ENCODE assay signal across 10 cellular contexts in genomic region chr17:35890774-35891155, GRCh38. TPM values are rescaled to one million over a fixed set of nuclear protein-coding genes. Genes with fewer than 3 reads are reported as not detected.
A peak's percentile ranks its signal among the peaks of the same experiment; 100 is the strongest.
DNase-seq lines count a peak whose midpoint lies in the region; ATAC-seq and TF ChIP-seq lines count a peak whose summit lies in the region.
"Had no signal": no experiment of that assay in that cellular context is flagged by ENCODE, and none has a peak within 500 bp of the region (broad histone marks: within the 10 kb centered on the region; RNA-seq: fewer than 3 reads in every experiment).

No MANE protein-coding gene starts in this region.

- H3K4me1 Mint-ChIP-seq in central memory CD8-positive, alpha-beta T cell: peaks cover 72% of the 10 kb centered on the region
- H3K4me1 Mint-ChIP-seq in progenitor cell of endocrine pancreas (ENCODE audit: low read depth): peaks cover 8% of the 10 kb centered on the region

- DNase-seq in stimulated activated CD4-positive, alpha-beta T cell treated with anti-CD3 and anti-CD28 coated beads, Interleukin-4, amount 100 ng/mL, for 24 hours: peak; percentile 17
- DNase-seq in stimulated activated CD4-positive, alpha-beta T cell treated with anti-CD3 and anti-CD28 coated beads, Interleukin-4, amount 100 ng/mL, for 1 hour: no peak
- DNase-seq in NCI-H774 (lab: John Stamatoyannopoulos, UW) (peak; percentile 43), ureter (ENCODE audit: low spot score) (peak; percentile 51), progenitor cell of endocrine pancreas (ENCODE audit: low spot score, unreplicated experiment) (no peak), suprapubic skin (ENCODE audit: low spot score in 2 of 2) (no peak)
- DNase-seq in central memory CD8-positive, alpha-beta T cell (ENCODE audit: low spot score in 2 of 2): peak; percentile 57 to 78

- no peak for TF ChIP-seq POLR2A in suprapubic skin (IDR thresholded peaks at IDR 0.05)

- H3K36me3 Mint-ChIP-seq in central memory CD8-positive, alpha-beta T cell (ENCODE audit: insufficient read depth): peaks cover 6% of the 10 kb centered on the region
- H3K36me3 Mint-ChIP-seq in progenitor cell of endocrine pancreas (ENCODE audit: insufficient read depth): no peaks in the 10 kb centered on the region
- H3K36me3 Mint-ChIP-seq: memory B cell had no signal

- peaks cover 8% of the 10 kb centered on the region for H3K4me1 ChIP-seq in suprapubic skin

- TF ChIP-seq CTCF in progenitor cell of endocrine pancreas (IDR thresholded peaks at IDR 0.05; ENCODE audit: unreplicated experiment) (no peak), suprapubic skin (IDR thresholded peaks at IDR 0.05) (no peak)

- no peaks in the 10 kb centered on the region for H3K36me3 ChIP-seq in suprapubic skin

- H3K27me3 ChIP-seq in suprapubic skin: no peaks in the 10 kb centered on the region

- H3K9me3 Mint-ChIP-seq in central memory CD8-positive, alpha-beta T cell: no peaks in the 10 kb centered on the region
- H3K9me3 Mint-ChIP-seq in progenitor cell of endocrine pancreas (ENCODE audit: low read depth): no peaks in the 10 kb centered on the region
- H3K9me3 Mint-ChIP-seq: memory B cell had no signal

- H3K27ac Mint-ChIP-seq in central memory CD8-positive, alpha-beta T cell (ENCODE audit: low read depth): peak overlapping the region; percentile 53
- H3K27ac Mint-ChIP-seq in progenitor cell of endocrine pancreas: no peak overlapping the region
- H3K27ac Mint-ChIP-seq: memory B cell had no signal

- H3K27me3 Mint-ChIP-seq in central memory CD8-positive, alpha-beta T cell: no peaks in the 10 kb centered on the region
- H3K27me3 Mint-ChIP-seq in progenitor cell of endocrine pancreas: no peaks in the 10 kb centered on the region

- no peaks in the 10 kb centered on the region for H3K9me3 ChIP-seq in suprapubic skin

- no peak for TF ChIP-seq EP300 in suprapubic skin (IDR thresholded peaks at IDR 0.05)

- H3K4me3 ChIP-seq in suprapubic skin: no peak overlapping the region
- H3K4me3 ChIP-seq: PC-9 had no signal

- peak overlapping the region; percentile 16 for H3K4me3 Mint-ChIP-seq in central memory CD8-positive, alpha-beta T cell
- H3K4me3 Mint-ChIP-seq in progenitor cell of endocrine pancreas (ENCODE audit: low read depth): no peak overlapping the region
- H3K4me3 Mint-ChIP-seq: memory B cell had no signal

- WGBS in suprapubic skin: 38% methylated on average over 4 of the region's 4 CpGs

- no peak overlapping the region for H3K27ac ChIP-seq in suprapubic skin
- H3K27ac ChIP-seq: PC-9 had no signal

- peak; percentile 71 for ATAC-seq in central memory CD8-positive, alpha-beta T cell (replicated peaks; ENCODE audit: extremely low read depth, poor library complexity, severe bottlenecking)
- ATAC-seq in HG03571 (IDR thresholded peaks at IDR 0.05; ENCODE audit: unreplicated experiment): no peak

RNA-seq across cellular contexts. Expression of gene CCL5, which starts 10.6 kb away (rescaled TPM):
- 12.1 TPM for total RNA-seq in ureter
- total RNA-seq in progenitor cell of endocrine pancreas: not detected in 2 replicates
- 1 to 10 TPM in 2 of 4 donors, under 1 TPM in 1, not detected in 1; 0.79 to 2.3 (median 1.4) TPM for total RNA-seq in suprapubic skin
- total RNA-seq: PC-9 had no signal

RNA-seq across cellular contexts. Expression of gene HEATR9, which starts 22.1 kb away (rescaled TPM):
- 0.21 TPM for total RNA-seq in ureter
- not detected in 2 replicates for total RNA-seq in progenitor cell of endocrine pancreas
- total RNA-seq in suprapubic skin: not detected
- total RNA-seq: PC-9 had no signal

RNA-seq across cellular contexts. Expression of gene RDM1, which starts 39.8 kb away (rescaled TPM):
- 1.1 TPM for total RNA-seq in ureter
- 4.2 and 4.8 TPM in 2 replicates for total RNA-seq in progenitor cell of endocrine pancreas
- not detected for total RNA-seq in suprapubic skin

RNA-seq across cellular contexts. Expression of gene LYZL6, which starts 52.7 kb away (rescaled TPM):
- total RNA-seq in ureter (not detected), progenitor cell of endocrine pancreas (not detected in 2 replicates), suprapubic skin (not detected)
- total RNA-seq: PC-9 had no signal

Comparison
In these comparisons a context has a peak if more than half of its experiments do, and no peak if none do; other contexts are left out.
1. DNase-seq: peak in stimulated activated CD4-positive, alpha-beta T cell treated with anti-CD3 and anti-CD28 coated beads, Interleukin-4, amount 100 ng/mL, for 24 hours (single experiment), NCI-H774 (single experiment), central memory CD8-positive, alpha-beta T cell (2 of 2) and ureter (single experiment); none in stimulated activated CD4-positive, alpha-beta T cell treated with anti-CD3 and anti-CD28 coated beads, Interleukin-4, amount 100 ng/mL, for 1 hour (single experiment), progenitor cell of endocrine pancreas (single experiment) and suprapubic skin (0 of 2).